In genomic region chr19:5260381-5260967, GRCh38 we compare ENCODE assay signal across 18 cellular contexts.
DNase-seq lines count a peak whose midpoint lies in the region; ATAC-seq, FAIRE-seq and TF ChIP-seq lines count a peak whose summit lies in the region.
"Had no signal": no experiment of that assay in that cellular context is flagged by ENCODE, and none has a peak within 500 bp of the region (broad histone marks: within the 10 kb centered on the region; RNA-seq: fewer than 3 reads in every experiment).

No MANE protein-coding gene starts in this region.

- H4K20me1 ChIP-seq in osteoblast (ENCODE audit: insufficient read depth, low read length) = peaks cover 6% of the 10 kb centered on the region

- ATAC-seq in right cardiac atrium = peak in 1 of 2 donors; percentile 7

- no peaks in the 10 kb centered on the region for H3K27me3 ChIP-seq in right cardiac atrium (ENCODE audit: control insufficient read depth, insufficient read depth)
- no peaks in the 10 kb centered on the region for H3K27me3 ChIP-seq in left ventricle myocardium inferior (ENCODE audit: low read depth)
- no peaks in the 10 kb centered on the region for H3K27me3 ChIP-seq in esophagus squamous epithelium
- H3K27me3 ChIP-seq in osteoblast (ENCODE audit: insufficient read depth, low read length) = no peaks in the 10 kb centered on the region
- H3K27me3 ChIP-seq: MG63 had no signal

- FAIRE-seq in H54 (lab: Jason Lieb, UNC) = no peak
- FAIRE-seq: A204.1, H1, RCC 7860 had no signal

- H3K36me3 ChIP-seq in left ventricle myocardium inferior (peaks cover 55% of the 10 kb centered on the region), esophagus squamous epithelium (peaks cover 8 to 74% (median 10%) of the 10 kb centered on the region in 3 donors), osteoblast (ENCODE audit: insufficient read depth, low read length) (peaks cover 40% of the 10 kb centered on the region)
- H3K36me3 ChIP-seq: MG63 had no signal

- intact Hi-C loops in right cardiac atrium (cut with DNase I) = no loop called here
- intact Hi-C loops in left ventricle myocardium inferior (cut with micrococcal nuclease) = no loop called here
- intact Hi-C loops in esophagus squamous epithelium (cut with DNase I) = no loop called here

- H3K27ac ChIP-seq in right cardiac atrium (ENCODE audit: low read length) = no peak overlapping the region
- no peak overlapping the region for H3K27ac ChIP-seq in left ventricle myocardium inferior (replicated peaks)
- peak overlapping the region; percentile 76 to 93 (median 86) for H3K27ac ChIP-seq in esophagus squamous epithelium
- no peak overlapping the region for H3K27ac ChIP-seq in osteoblast (ENCODE audit: low read depth, low read length)

- WGBS in right cardiac atrium = 85% methylated on average over 20 of the region's 20 CpGs
- WGBS in esophagus squamous epithelium, 2 donors = 36 to 45% methylated on average over 4 to 10 of the region's 20 CpGs

- no peak for TF ChIP-seq CTCF in left ventricle myocardium inferior (IDR thresholded peaks at IDR 0.05; ENCODE audit: borderline replicate concordance)
- no peak for TF ChIP-seq CTCF in esophagus squamous epithelium (IDR thresholded peaks at IDR 0.05)
- no peak for TF ChIP-seq CTCF in osteoblast (IDR thresholded peaks at IDR 0.05; ENCODE audit: extremely low read depth, low read depth, low read length)

- H3K9me3 ChIP-seq in right cardiac atrium (ENCODE audit: control insufficient read depth, low read length) (no peaks in the 10 kb centered on the region), left ventricle myocardium inferior (replicated peaks) (peaks cover 14% of the 10 kb centered on the region), esophagus squamous epithelium (peaks cover 0 to 15% (median 13%) of the 10 kb centered on the region in 3 donors), osteoblast (ENCODE audit: low read depth, low read length) (peaks cover 4% of the 10 kb centered on the region)
- H3K9me3 ChIP-seq: Caco-2, MG63 had no signal

- H2AFZ ChIP-seq in osteoblast (ENCODE audit: low read length) = no peak overlapping the region

- no peak for TF ChIP-seq POLR2A in esophagus squamous epithelium (IDR thresholded peaks at IDR 0.05)
- TF ChIP-seq POLR2A in H54 (IDR thresholded peaks at IDR 0.05; ENCODE audit: low read depth, low read length) = no peak

- peak in 2 of 3 donors; percentile 42 to 45 for DNase-seq in right cardiac atrium
- DNase-seq in left ventricle myocardium inferior = no peak
- no peak for DNase-seq in esophagus squamous epithelium (lab: John Stamatoyannopoulos, UW)
- DNase-seq in osteoblast (ENCODE audit: insufficient read length, low spot score, missing footprints) = peak; percentile 53
- DNase-seq in dedifferentiated amniotic fluid mesenchymal stem cell (ENCODE audit: extremely low spot score) = no peak
- no peak for DNase-seq in hippocampal formation (lab: John Stamatoyannopoulos, UW)
- no peak for DNase-seq in activated CD4-positive, alpha-beta T cell treated with anti-CD3 and anti-CD28 coated beads, Interleukin-2, amount 50 U/mL, for 48 hours
- no peak for DNase-seq in H54 (ENCODE audit: insufficient read length, low spot score)
- DNase-seq: Caco-2, DMS153, MG63, NCI-H1092 treated with DMSO at 0.1 percent for 48 hours, NCI-H2081 treated with DMSO at 0.1 percent for 48 hours, NCI-H510A treated with DMSO at 0.1 percent for 48 hours, SIG-M5 had no signal

- no peaks in the 10 kb centered on the region for H3K79me2 ChIP-seq in osteoblast (ENCODE audit: insufficient read depth, low read length)

- H3K4me3 ChIP-seq in right cardiac atrium (ENCODE audit: low read length) (no peak overlapping the region), left ventricle myocardium inferior (no peak overlapping the region), esophagus squamous epithelium (peak overlapping the region in 2 of 4 donors; percentile 1 to 12), osteoblast (ENCODE audit: insufficient read depth, low read length) (no peak overlapping the region)
- H3K4me3 ChIP-seq: MG63 had no signal

- no peaks in the 10 kb centered on the region for H3K4me1 ChIP-seq in right cardiac atrium (ENCODE audit: control insufficient read depth, insufficient read depth, low read length)
- no peaks in the 10 kb centered on the region for H3K4me1 ChIP-seq in left ventricle myocardium inferior
- peaks cover 3 to 43% (median 10%) of the 10 kb centered on the region in 3 donors for H3K4me1 ChIP-seq in esophagus squamous epithelium
- no peaks in the 10 kb centered on the region for H3K4me1 ChIP-seq in osteoblast (ENCODE audit: insufficient read depth, low read length)
- H3K4me1 ChIP-seq: Caco-2 had no signal

- no peak overlapping the region for H3K4me2 ChIP-seq in osteoblast (ENCODE audit: insufficient read depth, low read length)

Comparison
In these comparisons a context has a peak if more than half of its experiments do, and no peak if none do; other contexts are left out.
1. DNase-seq: peak in right cardiac atrium (2 of 3) and osteoblast (single experiment); none in left ventricle myocardium inferior (single experiment), esophagus squamous epithelium (single experiment), dedifferentiated amniotic fluid mesenchymal stem cell (single experiment), hippocampal formation (0 of 2), activated CD4-positive, alpha-beta T cell treated with anti-CD3 and anti-CD28 coated beads, Interleukin-2, amount 50 U/mL, for 48 hours (0 of 2) and H54 (single experiment).
2. H3K27ac ChIP-seq: peak in esophagus squamous epithelium (4 of 4); none in right cardiac atrium (single experiment), left ventricle myocardium inferior (single experiment) and osteoblast (single experiment).